Comparison of ENCODE assay signal across 1 cellular context in the genomic region with DNA sequence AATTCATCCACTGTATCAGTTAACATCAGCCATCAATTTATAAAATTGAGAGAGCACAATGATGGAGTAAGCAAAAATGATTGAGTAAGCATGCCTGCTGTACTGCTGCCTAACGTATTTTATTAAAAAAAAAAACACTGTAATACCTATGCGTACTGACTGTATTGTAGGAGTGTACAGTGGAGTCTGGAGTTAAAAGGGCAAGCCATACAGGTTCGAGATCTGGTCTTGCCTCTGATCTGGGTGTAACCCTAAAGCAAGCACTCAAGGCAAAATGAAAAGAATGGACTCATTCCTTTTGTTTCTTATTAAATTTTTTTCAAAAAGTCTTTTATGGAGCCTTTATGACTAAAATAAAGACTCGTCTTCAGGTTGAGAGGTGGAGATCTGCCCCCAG.
TF ChIP-seq lines count a peak whose summit lies in the region.

No MANE protein-coding gene starts in this region.

TF ChIP-seq in K562, 482 proteins besides CTCF, POLR2A, EP300 and RAD21 (continued from another document):
- TF ChIP-seq ZNF408 (CRISPR knock-in tag; IDR thresholded peaks at IDR 0.05; ENCODE audit: low read depth) (no peak), MTA3 (IDR thresholded peaks at IDR 0.05; ENCODE audit: borderline replicate concordance) (0 out of 2 replicates have a peak, but pooled peaks have one; percentile 5), ZNF316 (IDR thresholded peaks at IDR 0.05) (peak; percentile 34; the same call in 1 of the 2 replicates), ATF1 (CRISPR knock-in tag; IDR thresholded peaks at IDR 0.05) (no peak), ATF1 (tag; IDR thresholded peaks at IDR 0.05) (0 out of 2 replicates have a peak, but pooled peaks have one; percentile 34)
